ENCODE assay signal across 1 cellular context in the genomic region with DNA sequence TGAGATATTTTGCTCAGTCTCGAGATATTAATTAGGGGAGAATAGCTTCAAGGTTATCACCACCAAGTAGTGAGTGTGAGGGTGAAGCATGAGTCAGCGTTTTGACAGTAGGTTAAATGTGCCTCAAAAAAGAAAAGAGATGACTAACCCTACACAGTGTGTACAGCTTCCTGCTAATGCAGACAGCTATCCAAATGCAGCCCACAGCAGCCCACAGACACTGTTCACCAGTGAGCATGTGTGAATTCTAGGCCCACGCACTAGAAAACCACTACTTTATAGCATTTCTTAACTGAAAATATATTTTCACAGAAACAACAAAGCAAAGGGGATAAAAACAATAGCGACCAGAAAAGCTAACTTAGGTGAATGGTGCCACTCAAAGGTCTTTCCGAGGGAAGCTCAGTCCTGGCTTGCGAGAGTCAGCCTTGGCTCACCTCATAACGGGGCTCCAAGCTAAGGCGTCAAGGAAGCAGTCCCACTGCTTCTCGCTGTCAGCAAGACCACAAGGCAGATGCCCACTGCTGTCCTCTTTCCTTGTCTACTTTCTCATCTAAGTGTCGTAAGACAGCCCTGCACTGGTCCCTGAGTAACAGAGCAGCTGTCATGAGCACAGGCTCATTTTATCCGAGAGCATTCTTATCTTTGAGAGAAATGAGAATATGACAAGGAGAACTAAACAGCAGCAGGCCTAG.
TF ChIP-seq lines count a peak whose summit lies in the region.

No MANE protein-coding gene starts in this region.

TF ChIP-seq in GM12878, 131 proteins besides CTCF, POLR2A, EP300 and RAD21:
- TF ChIP-seq BACH1 (IDR thresholded peaks at IDR 0.05; ENCODE audit: borderline replicate concordance) = peak; percentile 88; the same call in 1 of the 2 replicates
- TF ChIP-seq NR2C1 (IDR thresholded peaks at IDR 0.05) = no peak
- TF ChIP-seq, protein P1, sequence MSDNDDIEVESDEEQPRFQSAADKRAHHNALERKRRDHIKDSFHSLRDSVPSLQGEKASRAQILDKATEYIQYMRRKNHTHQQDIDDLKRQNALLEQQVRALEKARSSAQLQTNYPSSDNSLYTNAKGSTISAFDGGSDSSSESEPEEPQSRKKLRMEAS (IDR thresholded peaks at IDR 0.05; ENCODE audit: low read depth, low read length) = no peak
